Comparison of ENCODE assay signal across 8 cellular contexts in the genomic region with DNA sequence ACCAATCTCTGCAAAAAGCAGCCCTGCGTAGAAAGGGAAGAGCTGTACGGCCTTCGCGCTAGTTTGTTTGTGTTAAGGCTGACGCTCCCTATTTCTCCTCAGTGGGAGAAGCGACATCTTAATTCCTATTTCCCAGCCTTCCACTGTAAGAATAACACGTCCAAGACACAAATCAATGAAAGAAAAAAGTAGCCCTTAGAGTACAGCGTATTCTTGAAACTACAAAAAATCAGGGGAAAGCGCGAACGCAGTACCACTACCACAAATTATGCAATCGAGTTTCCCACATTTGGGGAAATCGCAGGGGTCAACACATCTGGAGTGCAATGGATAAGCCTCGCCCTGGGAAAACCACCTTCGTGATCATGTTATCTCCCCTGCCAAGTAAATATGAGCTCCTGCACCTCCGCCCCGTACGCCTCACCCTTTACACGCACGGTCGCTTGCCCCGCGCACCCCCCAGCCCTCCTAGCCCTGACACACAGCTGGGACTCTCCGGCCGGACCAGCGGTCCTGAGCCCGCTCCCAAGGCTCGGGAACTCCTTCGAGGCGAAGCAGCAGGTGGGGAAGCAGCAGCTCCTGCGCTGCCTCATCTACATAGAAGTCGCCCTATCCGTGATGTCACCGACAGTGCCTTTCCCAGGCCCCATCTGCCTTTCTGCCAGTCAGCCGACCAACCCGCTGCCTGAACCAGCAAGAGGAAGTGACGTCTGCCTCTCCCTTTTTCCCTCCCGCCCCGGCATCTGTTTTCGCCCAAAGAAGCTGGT.
DNase-seq lines count a peak whose midpoint lies in the region; ATAC-seq and TF ChIP-seq lines count a peak whose summit lies in the region.

No MANE protein-coding gene starts in this region.

- H3K9me3 Mint-ChIP-seq in Caco-2 (ENCODE audit: unreplicated experiment): no peaks in the 10 kb centered on the region
- peaks cover 4% of the 10 kb centered on the region for H3K9me3 Mint-ChIP-seq in activated CD4-positive, alpha-beta T cell treated with anti-CD3 and anti-CD28 coated beads, Interleukin-2, amount 10 ng/mL, durations not matched to agents 7 days and 5 days

- H3K27me3 ChIP-seq in Caco-2 (replicated peaks; ENCODE audit: control insufficient read depth, insufficient read depth, low read length) (no peaks in the 10 kb centered on the region), colonic mucosa (no peaks in the 10 kb centered on the region), layer of hippocampus (ENCODE audit: control insufficient read depth, insufficient read depth, low read length) (no peaks in the 10 kb centered on the region)

- no peaks in the 10 kb centered on the region for H3K27me3 Mint-ChIP-seq in Caco-2 (ENCODE audit: insufficient read depth, unreplicated experiment)
- no peaks in the 10 kb centered on the region for H3K27me3 Mint-ChIP-seq in activated CD4-positive, alpha-beta T cell treated with anti-CD3 and anti-CD28 coated beads, Interleukin-2, amount 10 ng/mL, durations not matched to agents 7 days and 5 days

- peak overlapping the region; percentile 100 for H3K27ac Mint-ChIP-seq in Caco-2 (ENCODE audit: unreplicated experiment)
- peak overlapping the region; percentile 98 for H3K27ac Mint-ChIP-seq in activated CD4-positive, alpha-beta T cell treated with anti-CD3 and anti-CD28 coated beads, Interleukin-2, amount 10 ng/mL, durations not matched to agents 7 days and 5 days

- H3K27ac ChIP-seq in colonic mucosa (peak overlapping the region; percentile 81), layer of hippocampus (ENCODE audit: low read depth, low read length) (peak overlapping the region; percentile 85)

- H3K9me3 ChIP-seq in Caco-2 (no peaks in the 10 kb centered on the region), colonic mucosa (no peaks in the 10 kb centered on the region)

- H3K4me3 Mint-ChIP-seq in Caco-2 (ENCODE audit: unreplicated experiment): peak overlapping the region; percentile 94
- peak overlapping the region; percentile 83 for H3K4me3 Mint-ChIP-seq in activated CD4-positive, alpha-beta T cell treated with anti-CD3 and anti-CD28 coated beads, Interleukin-2, amount 10 ng/mL, durations not matched to agents 7 days and 5 days

- H3K4me1 ChIP-seq in Caco-2 (0 out of 2 replicates have a peak, but pooled peaks cover 4% of the 10 kb centered on the region), colonic mucosa (no peaks in the 10 kb centered on the region)

- peak overlapping the region; percentile 61 to 70 for H3K9ac ChIP-seq in colonic mucosa (ENCODE audit: low read depth in 2 of 2, low read length in 2 of 2)

- POLR2A ChIA-PET in Caco-2 (lab: Charles Lee): interaction anchor here (1.2 to 1.4 kb wide), 6 partner anchors 14 to 135 kb away, joined by 6 to 11 read pairs (median 7); no protein-coding TSS in a partner anchor
- POLR2A ChIA-PET in activated CD4-positive, alpha-beta T cell treated with anti-CD3 and anti-CD28 coated beads, Interleukin-2, amount 10 ng/mL, durations not matched to agents 7 days and 5 days (lab: Charles Lee): interaction anchor here (0.6 to 1.4 kb wide), 8 partner anchors 13 to 135 kb away, joined by 3 to 11 read pairs (median 4); no protein-coding TSS in a partner anchor

- TF ChIP-seq CTCF in Caco-2 (IDR thresholded peaks at IDR 0.05; ENCODE audit: insufficient read depth in 1 of 2, low read depth in 1 of 2, low read length in 1 of 2, severe bottlenecking in 1 of 2, unreplicated experiment in 1 of 2) (no peak), colonic mucosa (IDR thresholded peaks at IDR 0.05) (no peak)

- CTCF ChIA-PET in Caco-2 (lab: Charles Lee): interaction anchor here (0.5 kb wide), 1 partner anchor 42 kb away, joined by 3 read pairs; no protein-coding TSS in a partner anchor
- CTCF ChIA-PET in activated CD4-positive, alpha-beta T cell treated with anti-CD3 and anti-CD28 coated beads, Interleukin-2, amount 10 ng/mL, durations not matched to agents 7 days and 5 days (lab: Charles Lee): interaction anchor here (1.3 to 1.4 kb wide), 2 partner anchors 13 to 17 kb away, joined by 3 to 5 read pairs; no protein-coding TSS in a partner anchor

- TSS peak; percentile 98 for BruUV-seq in Caco-2 (replicated peaks; lab: Mats Ljungman, UMichigan)

- H3K4me3 ChIP-seq in Caco-2 (ENCODE audit: low read depth, low read length) (peak overlapping the region; percentile 62), colonic mucosa (peak overlapping the region; percentile 39)

- intact Hi-C loops in Caco-2 (cut with micrococcal nuclease; ENCODE audit: unreplicated experiment): no loop called here
- intact Hi-C loops in colonic mucosa (cut with DNase I): no loop called here

- DNase-seq in Caco-2 (peak; percentile 94 to 97), NCI-H2196 treated with DMSO at 0.1 percent for 48 hours (lab: John Stamatoyannopoulos, UW; ENCODE audit: unreplicated experiment) (peak; percentile 62), colonic mucosa (peak; percentile 93), RPMI8226 (no peak)
- peak; percentile 91 for DNase-seq in activated CD4-positive, alpha-beta T cell treated with anti-CD3 and anti-CD28 coated beads, Interleukin-2, amount 10 ng/mL, durations not matched to agents 7 days and 5 days
- peak; percentile 86 to 93 for DNase-seq in stimulated activated CD4-positive, alpha-beta T cell treated with anti-CD3 and anti-CD28 coated beads, Interleukin-15, amount 100 ng/mL, for 48 hours (ENCODE audit: low read depth in 2 of 2)

- peak; percentile 73 for ATAC-seq in GM21825 (IDR thresholded peaks at IDR 0.05; ENCODE audit: unreplicated experiment)

- H3K36me3 ChIP-seq in Caco-2 (ENCODE audit: control insufficient read depth, insufficient read depth, low read length) (no peaks in the 10 kb centered on the region), colonic mucosa (no peaks in the 10 kb centered on the region)

- H3K4me1 Mint-ChIP-seq in Caco-2 (ENCODE audit: low read depth, unreplicated experiment): no peaks in the 10 kb centered on the region
- peaks cover 48% of the 10 kb centered on the region for H3K4me1 Mint-ChIP-seq in activated CD4-positive, alpha-beta T cell treated with anti-CD3 and anti-CD28 coated beads, Interleukin-2, amount 10 ng/mL, durations not matched to agents 7 days and 5 days

- peaks cover 26% of the 10 kb centered on the region for H3K36me3 Mint-ChIP-seq in Caco-2 (ENCODE audit: insufficient read depth, unreplicated experiment)
- H3K36me3 Mint-ChIP-seq in activated CD4-positive, alpha-beta T cell treated with anti-CD3 and anti-CD28 coated beads, Interleukin-2, amount 10 ng/mL, durations not matched to agents 7 days and 5 days (ENCODE audit: low read depth): peaks cover 2% of the 10 kb centered on the region
